ENCODE assay signal across 2 cellular contexts in genomic region chr22:23115825-23116494, GRCh38.
TF ChIP-seq lines count a peak whose summit lies in the region.

No MANE protein-coding gene starts in this region.

TF ChIP-seq in SK-N-SH, 30 proteins besides CTCF, POLR2A, EP300 and RAD21 (continued from another document):
- TF ChIP-seq, protein P1, sequence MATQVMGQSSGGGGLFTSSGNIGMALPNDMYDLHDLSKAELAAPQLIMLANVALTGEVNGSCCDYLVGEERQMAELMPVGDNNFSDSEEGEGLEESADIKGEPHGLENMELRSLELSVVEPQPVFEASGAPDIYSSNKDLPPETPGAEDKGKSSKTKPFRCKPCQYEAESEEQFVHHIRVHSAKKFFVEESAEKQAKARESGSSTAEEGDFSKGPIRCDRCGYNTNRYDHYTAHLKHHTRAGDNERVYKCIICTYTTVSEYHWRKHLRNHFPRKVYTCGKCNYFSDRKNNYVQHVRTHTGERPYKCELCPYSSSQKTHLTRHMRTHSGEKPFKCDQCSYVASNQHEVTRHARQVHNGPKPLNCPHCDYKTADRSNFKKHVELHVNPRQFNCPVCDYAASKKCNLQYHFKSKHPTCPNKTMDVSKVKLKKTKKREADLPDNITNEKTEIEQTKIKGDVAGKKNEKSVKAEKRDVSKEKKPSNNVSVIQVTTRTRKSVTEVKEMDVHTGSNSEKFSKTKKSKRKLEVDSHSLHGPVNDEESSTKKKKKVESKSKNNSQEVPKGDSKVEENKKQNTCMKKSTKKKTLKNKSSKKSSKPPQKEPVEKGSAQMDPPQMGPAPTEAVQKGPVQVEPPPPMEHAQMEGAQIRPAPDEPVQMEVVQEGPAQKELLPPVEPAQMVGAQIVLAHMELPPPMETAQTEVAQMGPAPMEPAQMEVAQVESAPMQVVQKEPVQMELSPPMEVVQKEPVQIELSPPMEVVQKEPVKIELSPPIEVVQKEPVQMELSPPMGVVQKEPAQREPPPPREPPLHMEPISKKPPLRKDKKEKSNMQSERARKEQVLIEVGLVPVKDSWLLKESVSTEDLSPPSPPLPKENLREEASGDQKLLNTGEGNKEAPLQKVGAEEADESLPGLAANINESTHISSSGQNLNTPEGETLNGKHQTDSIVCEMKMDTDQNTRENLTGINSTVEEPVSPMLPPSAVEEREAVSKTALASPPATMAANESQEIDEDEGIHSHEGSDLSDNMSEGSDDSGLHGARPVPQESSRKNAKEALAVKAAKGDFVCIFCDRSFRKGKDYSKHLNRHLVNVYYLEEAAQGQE (IDR thresholded peaks at IDR 0.05; ENCODE audit: low read depth, low read length), result no peak
- TF ChIP-seq FOXM1 (IDR thresholded peaks at IDR 0.05; ENCODE audit: low read depth), result no peak
- no peak for TF ChIP-seq IRF3 (IDR thresholded peaks at IDR 0.05; ENCODE audit: low read depth, low read length)
- no peak for TF ChIP-seq USF2 (IDR thresholded peaks at IDR 0.05; ENCODE audit: borderline replicate concordance, low read depth, low read length)
- TF ChIP-seq, protein P2, sequence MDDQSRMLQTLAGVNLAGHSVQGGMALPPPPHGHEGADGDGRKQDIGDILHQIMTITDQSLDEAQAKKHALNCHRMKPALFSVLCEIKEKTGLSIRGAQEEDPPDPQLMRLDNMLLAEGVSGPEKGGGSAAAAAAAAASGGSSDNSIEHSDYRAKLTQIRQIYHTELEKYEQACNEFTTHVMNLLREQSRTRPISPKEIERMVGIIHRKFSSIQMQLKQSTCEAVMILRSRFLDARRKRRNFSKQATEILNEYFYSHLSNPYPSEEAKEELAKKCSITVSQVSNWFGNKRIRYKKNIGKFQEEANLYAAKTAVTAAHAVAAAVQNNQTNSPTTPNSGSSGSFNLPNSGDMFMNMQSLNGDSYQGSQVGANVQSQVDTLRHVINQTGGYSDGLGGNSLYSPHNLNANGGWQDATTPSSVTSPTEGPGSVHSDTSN (IDR thresholded peaks at IDR 0.05), result no peak
- no peak for TF ChIP-seq YY1 (IDR thresholded peaks at IDR 0.05; ENCODE audit: low read depth)
- no peak for TF ChIP-seq FOXJ3 (CRISPR knock-in tag; IDR thresholded peaks at IDR 0.05)
- TF ChIP-seq CHD2 (IDR thresholded peaks at IDR 0.05; ENCODE audit: low read length, partially characterized antibody), result no peak

TF ChIP-seq in SK-N-SH treated with all-trans-retinoic acid at 6 μM for 48 hours, 23 proteins besides CTCF, POLR2A, EP300 and RAD21 (continued from another document):
- TF ChIP-seq, protein P3, sequence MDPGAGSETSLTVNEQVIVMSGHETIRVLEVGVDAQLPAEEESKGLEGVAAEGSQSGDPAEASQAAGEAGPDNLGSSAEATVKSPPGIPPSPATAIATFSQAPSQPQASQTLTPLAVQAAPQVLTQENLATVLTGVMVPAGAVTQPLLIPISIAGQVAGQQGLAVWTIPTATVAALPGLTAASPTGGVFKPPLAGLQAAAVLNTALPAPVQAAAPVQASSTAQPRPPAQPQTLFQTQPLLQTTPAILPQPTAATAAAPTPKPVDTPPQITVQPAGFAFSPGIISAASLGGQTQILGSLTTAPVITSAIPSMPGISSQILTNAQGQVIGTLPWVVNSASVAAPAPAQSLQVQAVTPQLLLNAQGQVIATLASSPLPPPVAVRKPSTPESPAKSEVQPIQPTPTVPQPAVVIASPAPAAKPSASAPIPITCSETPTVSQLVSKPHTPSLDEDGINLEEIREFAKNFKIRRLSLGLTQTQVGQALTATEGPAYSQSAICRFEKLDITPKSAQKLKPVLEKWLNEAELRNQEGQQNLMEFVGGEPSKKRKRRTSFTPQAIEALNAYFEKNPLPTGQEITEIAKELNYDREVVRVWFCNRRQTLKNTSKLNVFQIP (CRISPR knock-in tag; IDR thresholded peaks at IDR 0.05; ENCODE audit: borderline replicate concordance, low read depth), result no peak
- TF ChIP-seq OSR1 (CRISPR knock-in tag; IDR thresholded peaks at IDR 0.05) (no peak), CSDC2 (CRISPR knock-in tag; IDR thresholded peaks at IDR 0.05) (no peak), TSHZ2 (CRISPR knock-in tag; IDR thresholded peaks at IDR 0.05) (no peak), GLIS3 (CRISPR knock-in tag; IDR thresholded peaks at IDR 0.05) (no peak), PPARA (CRISPR knock-in tag; IDR thresholded peaks at IDR 0.05; ENCODE audit: borderline replicate concordance) (no peak), CREB5 (CRISPR knock-in tag; IDR thresholded peaks at IDR 0.05; ENCODE audit: low read depth) (no peak), BACH2 (CRISPR knock-in tag; IDR thresholded peaks at IDR 0.05; ENCODE audit: borderline replicate concordance) (no peak), ZNF70 (CRISPR knock-in tag; IDR thresholded peaks at IDR 0.05) (no peak), ZFP3 (CRISPR knock-in tag; IDR thresholded peaks at IDR 0.05) (no peak), ARNTL (CRISPR knock-in tag; IDR thresholded peaks at IDR 0.05; ENCODE audit: borderline replicate concordance, low read depth) (no peak), ZNF565 (CRISPR knock-in tag; conservative IDR thresholded peaks at IDR 0.05; ENCODE audit: low read depth) (no peak), TCF4 (CRISPR knock-in tag; IDR thresholded peaks at IDR 0.05; ENCODE audit: borderline replicate concordance) (no peak), RARB (CRISPR knock-in tag; IDR thresholded peaks at IDR 0.05) (no peak), SNAI2 (CRISPR knock-in tag; IDR thresholded peaks at IDR 0.05) (no peak)
- TF ChIP-seq, protein P4, sequence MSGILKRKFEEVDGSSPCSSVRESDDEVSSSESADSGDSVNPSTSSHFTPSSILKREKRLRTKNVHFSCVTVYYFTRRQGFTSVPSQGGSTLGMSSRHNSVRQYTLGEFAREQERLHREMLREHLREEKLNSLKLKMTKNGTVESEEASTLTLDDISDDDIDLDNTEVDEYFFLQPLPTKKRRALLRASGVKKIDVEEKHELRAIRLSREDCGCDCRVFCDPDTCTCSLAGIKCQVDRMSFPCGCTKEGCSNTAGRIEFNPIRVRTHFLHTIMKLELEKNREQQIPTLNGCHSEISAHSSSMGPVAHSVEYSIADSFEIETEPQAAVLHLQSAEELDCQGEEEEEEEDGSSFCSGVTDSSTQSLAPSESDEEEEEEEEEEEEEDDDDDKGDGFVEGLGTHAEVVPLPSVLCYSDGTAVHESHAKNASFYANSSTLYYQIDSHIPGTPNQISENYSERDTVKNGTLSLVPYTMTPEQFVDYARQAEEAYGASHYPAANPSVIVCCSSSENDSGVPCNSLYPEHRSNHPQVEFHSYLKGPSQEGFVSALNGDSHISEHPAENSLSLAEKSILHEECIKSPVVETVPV (CRISPR knock-in tag; IDR thresholded peaks at IDR 0.05), result no peak
